Comparison of ENCODE assay signal across 22 cellular contexts in genomic region chr3:88248658-88249057, GRCh38.
A peak's percentile ranks its signal among the peaks of the same experiment; 100 is the strongest.
DNase-seq lines count a peak whose midpoint lies in the region; ATAC-seq lines count a peak whose summit lies in the region.
"Had no signal": no experiment of that assay in that cellular context is flagged by ENCODE, and none has a peak within 500 bp of the region (broad histone marks: within the 10 kb centered on the region; RNA-seq: fewer than 3 reads in every experiment).

No MANE protein-coding gene starts in this region.

- no peak overlapping the region for H3K23ac ChIP-seq in trophoblast cell (ENCODE audit: low read length)

- H4K91ac ChIP-seq in trophoblast cell (ENCODE audit: low read depth, low read length), result no peak overlapping the region

- no peak overlapping the region for H2BK5ac ChIP-seq in trophoblast cell (ENCODE audit: low read depth, low read length, poor library complexity)

- no peak overlapping the region for H2BK12ac ChIP-seq in trophoblast cell (ENCODE audit: low read length)

- peaks cover 1% of the 10 kb centered on the region for H3K9me3 ChIP-seq in trophoblast cell (ENCODE audit: insufficient read depth, low read depth, low read length)
- H3K9me3 ChIP-seq: Caco-2 had no signal

- no peak overlapping the region for H3K4ac ChIP-seq in trophoblast cell (ENCODE audit: low read depth, low read length)

- H4K8ac ChIP-seq in trophoblast cell (ENCODE audit: low read depth, low read length), result no peak overlapping the region

- no peak overlapping the region for H2AFZ ChIP-seq in trophoblast cell (ENCODE audit: insufficient read depth, low read length, poor library complexity)
- H2AFZ ChIP-seq: GM23248 had no signal

- H3K14ac ChIP-seq in trophoblast cell (ENCODE audit: low read length), result no peak overlapping the region

- H3K9ac ChIP-seq in trophoblast cell (ENCODE audit: low read length), result no peak overlapping the region
- H3K9ac ChIP-seq: BLaER1, GM23248 had no signal

- H4K12ac ChIP-seq in trophoblast cell (ENCODE audit: low read depth, low read length), result no peak overlapping the region

- no peaks in the 10 kb centered on the region for H3K27me3 ChIP-seq in trophoblast cell (ENCODE audit: insufficient read depth, low read length)
- H3K27me3 ChIP-seq: BLaER1 had no signal

- H3K79me2 ChIP-seq in trophoblast cell (ENCODE audit: control insufficient read depth, insufficient read depth, low read length, poor library complexity), result no peaks in the 10 kb centered on the region

- H3K18ac ChIP-seq in trophoblast cell (ENCODE audit: low read length), result no peak overlapping the region

- H3K27ac ChIP-seq in trophoblast cell (ENCODE audit: low read depth, low read length), result no peak overlapping the region
- H3K27ac ChIP-seq: 22Rv1, BLaER1, C4-2B, GM23248 had no signal

- no peaks in the 10 kb centered on the region for H3K36me3 ChIP-seq in trophoblast cell (ENCODE audit: control insufficient read depth in 1 of 2, insufficient read depth in 2 of 2, low read length in 2 of 2)
- H3K36me3 ChIP-seq: BLaER1 had no signal

- H3K4me3 ChIP-seq in trophoblast cell (ENCODE audit: low read depth, low read length), result no peak overlapping the region
- H3K4me3 ChIP-seq: BLaER1, GM12878, GM23248 had no signal

- DNase-seq in trophoblast cell (no peak), DMS 273 (lab: John Stamatoyannopoulos, UW; ENCODE audit: unreplicated experiment) (no peak), cerebellar nuclear complex (lab: John Stamatoyannopoulos, UW) (no peak)
- DNase-seq: Caco-2; CD4-positive, CD25-positive, alpha-beta regulatory T cell; CD8-positive, alpha-beta T cell; DMS 273 treated with DMSO at 0.1 percent for 48 hours; DMS79; EL; GDM1; GM23248; H9 had no signal

- H3K4me2 ChIP-seq in trophoblast cell (ENCODE audit: low read length), result no peak overlapping the region
- H3K4me2 ChIP-seq: BLaER1 had no signal

- ATAC-seq in GM18508 (IDR thresholded peaks at IDR 0.05; ENCODE audit: insufficient read depth, unreplicated experiment), result peak; percentile 63
- ATAC-seq in GM18909 (IDR thresholded peaks at IDR 0.05; ENCODE audit: poor library complexity, unreplicated experiment), result peak; percentile 51
- peak; percentile 66 for ATAC-seq in HG02759 (IDR thresholded peaks at IDR 0.05; ENCODE audit: unreplicated experiment)
- ATAC-seq in HG03342 (IDR thresholded peaks at IDR 0.05; ENCODE audit: unreplicated experiment), result peak; percentile 55
- no peak for ATAC-seq in GM21619 (IDR thresholded peaks at IDR 0.05; ENCODE audit: unreplicated experiment)
- ATAC-seq: CD8-positive, alpha-beta T cell; GM12878; HCT116 had no signal

- H3K4me1 ChIP-seq in trophoblast cell (ENCODE audit: control insufficient read depth in 1 of 2, insufficient read depth in 2 of 2, low read length in 2 of 2), result no peaks in the 10 kb centered on the region
- H3K4me1 ChIP-seq: BLaER1, Caco-2 had no signal

- no peak overlapping the region for H2AK5ac ChIP-seq in trophoblast cell (ENCODE audit: low read length)

- no peaks in the 10 kb centered on the region for H3K79me1 ChIP-seq in trophoblast cell (ENCODE audit: low read length)

- no peak overlapping the region for H2BK120ac ChIP-seq in trophoblast cell (ENCODE audit: insufficient read depth, low read length, poor library complexity)
